17 cellular contexts compared by ENCODE assay signal in the genomic region with DNA sequence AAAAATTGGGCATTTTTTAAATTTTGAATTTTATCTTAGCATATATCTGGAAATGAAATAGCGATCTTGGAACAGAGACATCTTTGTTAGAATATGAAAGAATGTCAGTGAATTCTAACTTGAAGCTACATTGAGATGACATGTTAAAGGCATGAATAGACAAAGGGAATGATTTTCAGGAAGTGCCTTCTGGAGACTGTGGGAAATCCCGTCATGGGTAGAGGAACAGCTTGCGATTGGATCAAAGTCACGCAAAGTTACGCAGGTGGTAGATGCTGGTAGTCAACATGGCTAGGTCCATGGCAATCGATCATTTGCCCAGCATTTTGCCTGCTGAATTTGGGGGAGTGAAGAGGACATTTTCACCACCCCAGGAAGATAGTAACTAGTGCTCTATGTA. TPM values are rescaled to one million over a fixed set of nuclear protein-coding genes. Genes with fewer than 3 reads are reported as not detected.
DNase-seq lines count a peak whose midpoint lies in the region; ATAC-seq and TF ChIP-seq lines count a peak whose summit lies in the region.
"Had no signal": no experiment of that assay in that cellular context is flagged by ENCODE, and none has a peak within 500 bp of the region (broad histone marks: within the 10 kb centered on the region; RNA-seq: fewer than 3 reads in every experiment).

No MANE protein-coding gene starts in this region.

- H3K9me2 ChIP-seq in hepatocyte (replicated peaks; ENCODE audit: insufficient read depth), result no peaks in the 10 kb centered on the region

- peaks cover 11% of the 10 kb centered on the region for H4K20me1 ChIP-seq in hepatocyte (ENCODE audit: insufficient read depth, poor library complexity, severe bottlenecking)

- no peak for TF ChIP-seq CTCF in activated B cell treated with CpG ODN at 0.5 μM for 24 hours (IDR thresholded peaks at IDR 0.05)
- no peak for TF ChIP-seq CTCF in hepatocyte (IDR thresholded peaks at IDR 0.05; ENCODE audit: poor library complexity)

- peaks cover 0 to 3% (median 0%) of the 10 kb centered on the region in 7 donors for H3K9me3 Mint-ChIP-seq in CD4-positive, CD25-positive, alpha-beta regulatory T cell
- no peaks in the 10 kb centered on the region for H3K9me3 Mint-ChIP-seq in activated B cell treated with CpG ODN at 0.5 μM for 24 hours
- H3K9me3 Mint-ChIP-seq: effector memory CD8-positive, alpha-beta T cell had no signal

- H3K4me3 Mint-ChIP-seq in CD4-positive, CD25-positive, alpha-beta regulatory T cell, result no peak overlapping the region
- peak overlapping the region; percentile 60 for H3K4me3 Mint-ChIP-seq in activated B cell treated with CpG ODN at 0.5 μM for 24 hours
- H3K4me3 Mint-ChIP-seq: effector memory CD8-positive, alpha-beta T cell had no signal

- ATAC-seq in CD4-positive, CD25-positive, alpha-beta regulatory T cell (ENCODE audit: low read depth in 2 of 2), result no peak
- ATAC-seq in activated B cell treated with CpG ODN at 0.5 μM for 24 hours (ENCODE audit: low read depth) (no peak), GM19035 (IDR thresholded peaks at IDR 0.05; ENCODE audit: unreplicated experiment) (no peak)
- ATAC-seq: effector memory CD8-positive, alpha-beta T cell; right lobe of liver had no signal

- H3K27me3 Mint-ChIP-seq in CD4-positive, CD25-positive, alpha-beta regulatory T cell, result no peaks in the 10 kb centered on the region
- H3K27me3 Mint-ChIP-seq in activated B cell treated with CpG ODN at 0.5 μM for 24 hours, result no peaks in the 10 kb centered on the region
- H3K27me3 Mint-ChIP-seq: effector memory CD8-positive, alpha-beta T cell had no signal

- no peaks in the 10 kb centered on the region for H3K36me3 ChIP-seq in CD4-positive, CD25-positive, alpha-beta regulatory T cell (ENCODE audit: control insufficient read depth, insufficient read depth, low read length)
- no peaks in the 10 kb centered on the region for H3K36me3 ChIP-seq in hepatocyte (replicated peaks; ENCODE audit: insufficient read depth, low read depth)
- H3K36me3 ChIP-seq in rectal smooth muscle tissue (ENCODE audit: control insufficient read depth, insufficient read depth, low read length), result no peaks in the 10 kb centered on the region
- H3K36me3 ChIP-seq: brain microvascular endothelial cell, right lobe of liver, SJSA1 had no signal

- CTCF ChIA-PET in activated B cell treated with CpG ODN at 0.5 μM for 24 hours (lab: Charles Lee), result interaction anchor here (1.0 to 4.4 kb wide), 4 partner anchors 8 to 44 kb away, joined by 3 to 23 read pairs (median 3); partner anchors contain the start of gene LRCH1

- no peaks in the 10 kb centered on the region for H3K36me3 Mint-ChIP-seq in CD4-positive, CD25-positive, alpha-beta regulatory T cell
- H3K36me3 Mint-ChIP-seq in activated B cell treated with CpG ODN at 0.5 μM for 24 hours (ENCODE audit: low read depth), result no peaks in the 10 kb centered on the region

- H3K27ac Mint-ChIP-seq in CD4-positive, CD25-positive, alpha-beta regulatory T cell, result peak overlapping the region in 2 of 3 donors; percentile 17 to 32
- peak overlapping the region; percentile 86 for H3K27ac Mint-ChIP-seq in activated B cell treated with CpG ODN at 0.5 μM for 24 hours
- H3K27ac Mint-ChIP-seq: effector memory CD8-positive, alpha-beta T cell had no signal

- H3K4me1 ChIP-seq in CD4-positive, CD25-positive, alpha-beta regulatory T cell (ENCODE audit: control insufficient read depth, insufficient read depth, low read length, poor library complexity, severe bottlenecking), result peaks cover 44% of the 10 kb centered on the region
- peaks cover 54% of the 10 kb centered on the region for H3K4me1 ChIP-seq in hepatocyte (ENCODE audit: insufficient read depth)
- peaks cover 26% of the 10 kb centered on the region for H3K4me1 ChIP-seq in rectal smooth muscle tissue (ENCODE audit: control insufficient read depth, insufficient read depth, low read length)

- no peaks in the 10 kb centered on the region for H3K27me3 ChIP-seq in CD4-positive, CD25-positive, alpha-beta regulatory T cell (ENCODE audit: control insufficient read depth, insufficient read depth, low read length)
- H3K27me3 ChIP-seq in hepatocyte, result no peaks in the 10 kb centered on the region
- H3K27me3 ChIP-seq in rectal smooth muscle tissue (ENCODE audit: control insufficient read depth, insufficient read depth, low read length), result no peaks in the 10 kb centered on the region
- H3K27me3 ChIP-seq: brain microvascular endothelial cell, right lobe of liver, SJSA1 had no signal

- H3K4me3 ChIP-seq in CD4-positive, CD25-positive, alpha-beta regulatory T cell (ENCODE audit: low read depth, low read length), result no peak overlapping the region
- H3K4me3 ChIP-seq in hepatocyte, result no peak overlapping the region
- no peak overlapping the region for H3K4me3 ChIP-seq in rectal smooth muscle tissue (ENCODE audit: low read length)
- H3K4me3 ChIP-seq: right lobe of liver, SJSA1 had no signal

- H3K27ac ChIP-seq in CD4-positive, CD25-positive, alpha-beta regulatory T cell (ENCODE audit: insufficient read depth, low read length, poor library complexity, severe bottlenecking), result no peak overlapping the region
- H3K27ac ChIP-seq in hepatocyte (peak overlapping the region; percentile 44), rectal smooth muscle tissue (ENCODE audit: low read depth, low read length) (peak overlapping the region; percentile 69)
- H3K27ac ChIP-seq: brain microvascular endothelial cell, right lobe of liver, SJSA1 had no signal

- H3K4me2 ChIP-seq in hepatocyte, result no peak overlapping the region

- no peak overlapping the region for H3K9ac ChIP-seq in rectal smooth muscle tissue (ENCODE audit: low read length)

- POLR2A ChIA-PET in activated B cell treated with CpG ODN at 0.5 μM for 24 hours (lab: Charles Lee), result interaction anchor here (0.5 to 6.4 kb wide), 7 partner anchors 10 to 1906 kb away, joined by 3 to 45 read pairs (median 3); partner anchors contain the start of gene LRCH1

- H3K9me3 ChIP-seq in CD4-positive, CD25-positive, alpha-beta regulatory T cell (ENCODE audit: control insufficient read depth in 2 of 2, low read length in 2 of 2), result no peaks in the 10 kb centered on the region
- H3K9me3 ChIP-seq in hepatocyte (ENCODE audit: low read depth), result no peaks in the 10 kb centered on the region
- H3K9me3 ChIP-seq: right lobe of liver, SJSA1 had no signal

- WGBS in hepatocyte (ENCODE audit: low lambda C conversion rate, missing lambda C conversion rate), result 96% methylated on average over 6 of the region's 6 CpGs

- peaks cover 98% of the 10 kb centered on the region for H3K79me2 ChIP-seq in hepatocyte

- no peak for DNase-seq in CD4-positive, CD25-positive, alpha-beta regulatory T cell
- no peak for DNase-seq in activated B cell treated with CpG ODN at 0.5 μM for 24 hours
- DNase-seq in hepatocyte (ENCODE audit: low spot score), result no peak
- DNase-seq in NCI-H748 treated with DMSO at 0.1 percent for 48 hours (lab: John Stamatoyannopoulos, UW), result no peak
- no peak for DNase-seq in superior temporal gyrus (ENCODE audit: extremely low spot score)
- no peak for DNase-seq in NAMALWA (ENCODE audit: low spot score)
- DNase-seq: activated CD8-positive, alpha-beta memory T cell treated with anti-CD3 and anti-CD28 coated beads for 24 hours; brain microvascular endothelial cell; effector memory CD8-positive, alpha-beta T cell; IMR-90; NCI-H1048; NK-92 treated with Interleukin-12 subunit alpha and Interleukin-12 subunit beta, amount 100 ng/mL, for 24 hours; right lobe of liver; stimulated activated CD4-positive, alpha-beta T cell treated with anti-CD3 and anti-CD28 coated beads, Interleukin-4, amount 100 ng/mL, for 24 hours had no signal

- no peak overlapping the region for H2AFZ ChIP-seq in hepatocyte

- peaks cover 38 to 92% (median 70%) of the 10 kb centered on the region in 4 donors for H3K4me1 Mint-ChIP-seq in CD4-positive, CD25-positive, alpha-beta regulatory T cell
- peaks cover 96% of the 10 kb centered on the region for H3K4me1 Mint-ChIP-seq in activated B cell treated with CpG ODN at 0.5 μM for 24 hours

- intact Hi-C loops in activated B cell treated with CpG ODN at 0.5 μM for 24 hours (cut with micrococcal nuclease), result loop anchor here (5.0 kb wide), 4 partner anchors 44 to 414 kb away; partner anchors contain the start of genes LCP1 and LRCH1

RNA-seq across cellular contexts. Expression of gene LRCH1, which starts 43.5 kb away (rescaled TPM):
- 23.5 TPM for total RNA-seq in CD4-positive, CD25-positive, alpha-beta regulatory T cell
- 1 to 10 TPM; 2.6 to 3.9 (median 3.2) TPM for polyA plus RNA-seq in CD4-positive, CD25-positive, alpha-beta regulatory T cell
- total RNA-seq in activated B cell treated with CpG ODN at 0.5 μM for 24 hours (44.0 and 46.3 TPM in 2 replicates), hepatocyte (14.1 and 16.3 TPM in 2 replicates)
- 5.0 and 5.7 TPM in 2 replicates for polyA plus RNA-seq in hepatocyte
